Comparison of ENCODE assay signal across 10 cellular contexts in genomic region chr10:93080350-93081046, GRCh38. TPM values are rescaled to one million over a fixed set of nuclear protein-coding genes. Genes with fewer than 3 reads are reported as not detected.
DNase-seq lines count a peak whose midpoint lies in the region; ATAC-seq, FAIRE-seq and TF ChIP-seq lines count a peak whose summit lies in the region.
"Had no signal": no experiment of that assay in that cellular context is flagged by ENCODE, and none has a peak within 500 bp of the region (broad histone marks: within the 10 kb centered on the region; RNA-seq: fewer than 3 reads in every experiment).

No MANE protein-coding gene starts in this region.

- in situ Hi-C loops in K562 (cut with MboI), result loop anchor here (10.0 kb wide), 1 partner anchor 274 kb away; no protein-coding TSS in a partner anchor

- H3K4me3 Mint-ChIP-seq in T-cell, result peak overlapping the region in 1 of 3 donors; percentile 17

- H3K36me3 Mint-ChIP-seq in T-cell, result no peaks in the 10 kb centered on the region

- H3K27me3 ChIP-seq in K562 (ENCODE audit: control insufficient read depth in 2 of 2, insufficient read depth in 2 of 2, low read length in 2 of 2), result peaks cover 2 to 11% of the 10 kb centered on the region in 2 experiments; a peak in 3 of 5 replicates

- WGBS in K562 (ENCODE audit: insufficient coverage, low coverage, missing lambda C conversion rate), result 30% methylated on average over 20 of the region's 22 CpGs

- H3K4me2 ChIP-seq in K562 (ENCODE audit: insufficient read depth, low read length), result 0 out of 2 replicates have a peak overlapping the region, but pooled peaks have one; percentile 12

- intact Hi-C loops in K562 (cut with micrococcal nuclease), result loop anchor here (1.0 to 2.0 kb wide), 2 partner anchors 209 to 276 kb away; no protein-coding TSS in a partner anchor

- H3K9me1 ChIP-seq in K562 (ENCODE audit: control insufficient read depth, insufficient read depth, low read length), result peaks cover 2% of the 10 kb centered on the region

- ATAC-seq in T-cell (replicated peaks in 1 of 4) (peak; percentile 52 to 67 (median 64)), K562 (peak; percentile 85), GM19397 (IDR thresholded peaks at IDR 0.05; ENCODE audit: unreplicated experiment) (no peak)

- H3K4me3 ChIP-seq in K562, result no peak overlapping the region

- DNase-seq in DMS 273 (lab: John Stamatoyannopoulos, UW; ENCODE audit: unreplicated experiment), result peak; percentile 52
- no peak for DNase-seq in DMS 273 treated with DMSO at 0.1 percent for 48 hours (lab: John Stamatoyannopoulos, UW)
- peak; percentile 74 for DNase-seq in HPDE6-E6E7 (ENCODE audit: extremely low spot score)
- peak in 27 of 34 experiments; percentile 14 to 56 (median 34) for DNase-seq in T-cell
- DNase-seq in K562 (ENCODE audit: extremely low read depth in 1 of 4, low spot score in 3 of 4), result peak; percentile 67 to 76 (median 73)
- DNase-seq in inferior parietal cortex (ENCODE audit: extremely low spot score), result peak; percentile 68
- DNase-seq in stimulated activated CD4-positive, alpha-beta T cell treated with anti-CD3 and anti-CD28 coated beads, Interleukin-15, amount 100 ng/mL, for 24 hours, result peak; percentile 68

- peak; percentile 63 to 82 for TF ChIP-seq RAD21 in K562 (CRISPR knock-in tag; conservative IDR thresholded peaks at IDR 0.05 in 1 of 2, IDR thresholded peaks at IDR 0.05 in 1 of 2)

- no peak overlapping the region for H3K27ac Mint-ChIP-seq in T-cell

- H3K4me1 ChIP-seq in K562 (replicated peaks in 1 of 2; ENCODE audit: control insufficient read depth in 2 of 2, insufficient read depth in 2 of 2, low read length in 2 of 2), result peaks cover 0 to 12% of the 10 kb centered on the region in 2 experiments; a peak in 3 of 5 replicates

- TF ChIP-seq EP300 in K562 (IDR thresholded peaks at IDR 0.05; ENCODE audit: low read length), result no peak

- no peak overlapping the region for H3K27ac ChIP-seq in K562 (ENCODE audit: extremely low read depth, low read depth, low read length)

- peaks cover 42 to 43% of the 10 kb centered on the region in 2 donors for H3K27me3 Mint-ChIP-seq in T-cell

- peak; percentile 72 to 86 (median 77) for TF ChIP-seq CTCF in K562 (IDR thresholded peaks at IDR 0.05 in 2 of 3, conservative IDR thresholded peaks at IDR 0.05 in 1 of 3; ENCODE audit: insufficient read depth in 2 of 3, low read depth in 1 of 3, low read length in 3 of 3)

- peak overlapping the region; percentile 54; the same call in 1 of the 2 replicates for H2AFZ ChIP-seq in K562 (ENCODE audit: low read depth, low read length)

- no peaks in the 10 kb centered on the region for H3K9me3 ChIP-seq in K562 (replicated peaks; ENCODE audit: control insufficient read depth, insufficient read depth, low read depth, low read length)

- CTCF ChIA-PET in T-cell (lab: Charles Lee), result interaction anchor here (0.6 to 1.9 kb wide), 10 partner anchors 11 to 433 kb away, joined by 3 to 12 read pairs (median 4); no protein-coding TSS in a partner anchor
- CTCF ChIA-PET in K562 (lab: Yijun Ruan, JAX; ENCODE audit: low intra/inter-chr PET ratio), result interaction anchor here (1.2 to 1.4 kb wide), 2 partner anchors 209 to 273 kb away, joined by 3 read pairs; no protein-coding TSS in a partner anchor

- no peaks in the 10 kb centered on the region for H3K9me3 Mint-ChIP-seq in T-cell

- POLR2A ChIA-PET in T-cell (lab: Charles Lee) (no interaction called here), K562 (lab: Yijun Ruan, JAX) (no interaction called here)

- peak; percentile 80 for FAIRE-seq in K562 (lab: Jason Lieb, UNC)
- FAIRE-seq: A204.1 had no signal

- peaks cover 7 to 8% (median 8%) of the 10 kb centered on the region in 3 donors for H3K4me1 Mint-ChIP-seq in T-cell

- no peaks in the 10 kb centered on the region; the same call in 1 of the 2 replicates for H4K20me1 ChIP-seq in K562 (replicated peaks; ENCODE audit: control insufficient read depth, insufficient read depth, low read length)

- no peak for TF ChIP-seq POLR2A in K562 (conservative IDR thresholded peaks at IDR 0.05)

- H3K9ac ChIP-seq in K562 (ENCODE audit: insufficient read depth in 1 of 2, low read depth in 2 of 2, low read length in 2 of 2), result peak overlapping the region in 1 of 2 experiments; percentile 40; a peak in 1 of 4 replicates

- H3K36me3 ChIP-seq in K562 (ENCODE audit: control insufficient read depth, insufficient read depth, low read length), result no peaks in the 10 kb centered on the region

- no peaks in the 10 kb centered on the region for H3K79me2 ChIP-seq in K562 (ENCODE audit: control insufficient read depth, insufficient read depth, low read length)

- no TSS peak for BruUV-seq in K562 (replicated peaks; lab: Mats Ljungman, UMichigan)

TF ChIP-seq in K562, 482 proteins besides CTCF, POLR2A, EP300 and RAD21 (continues in another document):
- TF ChIP-seq SAP30 (IDR thresholded peaks at IDR 0.05; ENCODE audit: borderline replicate concordance, insufficient read depth, low read depth, low read length, poor library complexity, severe bottlenecking) (no peak), SMC3 (conservative IDR thresholded peaks at IDR 0.05; ENCODE audit: insufficient read depth, low read depth, low read length) (peak; percentile 58; the same call in 1 of the 2 replicates), SAFB (IDR thresholded peaks at IDR 0.05; ENCODE audit: borderline replicate concordance, low read depth, low read length) (peak; percentile 61; the same call in 1 of the 2 replicates), XRCC5 (IDR thresholded peaks at IDR 0.05; ENCODE audit: low read depth, low read length) (0 out of 2 replicates have a peak, but pooled peaks have one; percentile 25), TAF7 (tag; IDR thresholded peaks at IDR 0.05) (no peak), L3MBTL2 (IDR thresholded peaks at IDR 0.05) (0 out of 2 replicates have a peak, but pooled peaks have one; percentile 12), CBFA2T2 (conservative IDR thresholded peaks at IDR 0.05) (no peak)
- TF ChIP-seq, protein P1, sequence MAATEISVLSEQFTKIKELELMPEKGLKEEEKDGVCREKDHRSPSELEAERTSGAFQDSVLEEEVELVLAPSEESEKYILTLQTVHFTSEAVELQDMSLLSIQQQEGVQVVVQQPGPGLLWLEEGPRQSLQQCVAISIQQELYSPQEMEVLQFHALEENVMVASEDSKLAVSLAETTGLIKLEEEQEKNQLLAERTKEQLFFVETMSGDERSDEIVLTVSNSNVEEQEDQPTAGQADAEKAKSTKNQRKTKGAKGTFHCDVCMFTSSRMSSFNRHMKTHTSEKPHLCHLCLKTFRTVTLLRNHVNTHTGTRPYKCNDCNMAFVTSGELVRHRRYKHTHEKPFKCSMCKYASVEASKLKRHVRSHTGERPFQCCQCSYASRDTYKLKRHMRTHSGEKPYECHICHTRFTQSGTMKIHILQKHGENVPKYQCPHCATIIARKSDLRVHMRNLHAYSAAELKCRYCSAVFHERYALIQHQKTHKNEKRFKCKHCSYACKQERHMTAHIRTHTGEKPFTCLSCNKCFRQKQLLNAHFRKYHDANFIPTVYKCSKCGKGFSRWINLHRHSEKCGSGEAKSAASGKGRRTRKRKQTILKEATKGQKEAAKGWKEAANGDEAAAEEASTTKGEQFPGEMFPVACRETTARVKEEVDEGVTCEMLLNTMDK (IDR thresholded peaks at IDR 0.05; ENCODE audit: borderline replicate concordance, insufficient read depth, low read depth, low read length, poor library complexity, severe bottlenecking), result peak; percentile 37

RNA-seq across cellular contexts. Expression of gene CYP26A1, which starts 6.8 kb away (rescaled TPM):
- total RNA-seq in T-cell (not detected), K562 (2014; rRNA removed) (1.4 and 1.6 TPM in 2 replicates), K562 (2014; rRNA removed; fragmentation: Illumina TruSeq; extraction: Trizol) (1.2 and 1.4 TPM in 2 replicates), K562 (2015; rRNA removed; fragmentation: Illumina TruSeq; extraction: Trizol) (5.0 and 5.2 TPM in 2 replicates), K562 (2021) (1.6 and 2.5 TPM in 2 replicates)
- 5.2 and 7.0 TPM in 2 replicates for total RNA-seq in K562 (2011; cell fraction: chromatin; rRNA removed; ENCODE audit: low replicate concordance)
- 4.5 and 10.0 TPM in 2 replicates for total RNA-seq in K562 (2011; cell fraction: nucleolus; rRNA removed)
- total RNA-seq in K562 (2011; cell fraction: nucleoplasm; rRNA removed), result 2.8 and 5.3 TPM in 2 replicates
- polyA plus RNA-seq in K562 (2011; rRNA removed) (4.0 and 5.1 TPM in 2 replicates), K562 (2014; fragmentation: Illumina TruSeq; extraction: Trizol) (0.54 and 1.5 TPM in 2 replicates), K562 (2014; fragmentation: Nextera tagmentation; extraction: Ambion mirVana) (under 1 TPM; 0.11 to 0.38 TPM), K562 (2014; rRNA removed) (1.6 TPM in 2 replicates)
- 2.3 and 5.8 TPM in 2 replicates for polyA plus RNA-seq in K562 (2011; cell fraction: cytosol; rRNA removed)
- polyA plus RNA-seq in K562 (2011; cell fraction: nucleus; rRNA removed), result 10.4 and 19.4 TPM in 2 replicates
- polyA plus RNA-seq in K562 (2012), result 2.4 and 3.1 TPM in 2 replicates
- 0.98 and 1.4 TPM in 2 replicates for polyA minus RNA-seq in K562 (2011; rRNA and poly(A)+ RNA removed)
- 0.86 and 1.3 TPM in 2 replicates for polyA minus RNA-seq in K562 (2011; cell fraction: cytosol; rRNA and poly(A)+ RNA removed)
- 3.7 and 4.4 TPM in 2 replicates for polyA minus RNA-seq in K562 (2011; cell fraction: nucleus; rRNA and poly(A)+ RNA removed)
- total RNA-seq: subcutaneous adipose tissue had no signal

RNA-seq across cellular contexts. Expression of gene CYP26C1, which starts 19.9 kb away (rescaled TPM):
- total RNA-seq in T-cell (under 1 TPM; 0.20 to 0.49 (median 0.38) TPM), K562 (2014; rRNA removed) (0.08 and 0.09 TPM in 2 replicates), K562 (2014; rRNA removed; fragmentation: Illumina TruSeq; extraction: Trizol) (not detected in 2 replicates), K562 (2015; rRNA removed; fragmentation: Illumina TruSeq; extraction: Trizol) (0.07 and 0.08 TPM in 2 replicates), K562 (2021) (0.07 and 0.16 TPM in 2 replicates)
- total RNA-seq in K562 (2011; cell fraction: chromatin; rRNA removed; ENCODE audit: low replicate concordance), result 0.72 and 1.5 TPM in 2 replicates
- 0.26 and 0.83 TPM in 2 replicates for total RNA-seq in K562 (2011; cell fraction: nucleolus; rRNA removed)
- 0.59 and 0.84 TPM in 2 replicates for total RNA-seq in K562 (2011; cell fraction: nucleoplasm; rRNA removed)
- polyA plus RNA-seq in K562 (2011; rRNA removed) (not detected in 2 replicates), K562 (2014; fragmentation: Illumina TruSeq; extraction: Trizol) (not detected in 2 replicates), K562 (2014; fragmentation: Nextera tagmentation; extraction: Ambion mirVana) (not detected), K562 (2014; rRNA removed) (not detected in 2 replicates)
- polyA plus RNA-seq in K562 (2011; cell fraction: cytosol; rRNA removed), result not detected in 2 replicates
- 0.08 and 0.13 TPM in 2 replicates for polyA plus RNA-seq in K562 (2011; cell fraction: nucleus; rRNA removed)
- polyA plus RNA-seq in K562 (2012), result 0.04 TPM in 1 of 2 replicates, not detected in the other
- 0.04 and 0.06 TPM in 2 replicates for polyA minus RNA-seq in K562 (2011; rRNA and poly(A)+ RNA removed)
- not detected in 2 replicates for polyA minus RNA-seq in K562 (2011; cell fraction: cytosol; rRNA and poly(A)+ RNA removed)
- polyA minus RNA-seq in K562 (2011; cell fraction: nucleus; rRNA and poly(A)+ RNA removed), result 0.67 and 1.00 TPM in 2 replicates
